8 cellular contexts compared by ENCODE assay signal in the genomic region with DNA sequence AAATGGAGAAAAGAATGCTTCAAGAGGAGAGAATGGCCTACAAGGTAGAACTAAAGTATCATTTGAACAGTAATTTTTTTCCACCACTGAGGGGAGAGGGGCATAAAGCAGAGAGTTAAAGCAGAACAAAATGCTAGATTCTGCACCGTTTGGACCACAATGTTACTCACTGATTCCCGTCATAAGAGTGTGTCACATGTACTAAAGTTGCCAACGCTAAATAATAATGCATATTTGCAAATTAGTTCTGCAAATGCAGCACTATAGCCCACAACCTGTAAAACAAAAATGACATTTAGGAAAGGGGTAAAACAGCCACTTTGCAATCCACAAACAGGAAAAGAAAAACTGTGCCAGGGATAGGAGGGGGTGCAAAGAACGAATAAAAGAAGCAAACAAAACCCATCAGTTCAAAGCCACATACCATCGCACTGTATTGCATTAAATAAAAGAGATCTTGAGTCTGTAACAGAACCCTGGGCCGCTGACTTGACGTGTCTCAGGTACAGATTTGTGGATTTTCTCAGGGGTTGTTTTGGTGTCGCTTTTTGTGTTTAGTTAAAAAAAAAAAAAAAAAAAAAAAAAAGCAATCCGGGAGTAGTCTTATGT. TPM values are rescaled to one million over a fixed set of nuclear protein-coding genes. Genes with fewer than 3 reads are reported as not detected.
DNase-seq lines count a peak whose midpoint lies in the region; ATAC-seq and TF ChIP-seq lines count a peak whose summit lies in the region.

No MANE protein-coding gene starts in this region.

- no peak overlapping the region for H3K27ac Mint-ChIP-seq in memory B cell

- peaks cover 51% of the 10 kb centered on the region for H3K4me1 ChIP-seq in A673 (ENCODE audit: insufficient read depth, low read length, poor library complexity, severe bottlenecking)
- no peaks in the 10 kb centered on the region for H3K4me1 ChIP-seq in aorta (ENCODE audit: control insufficient read depth in 1 of 2, insufficient read depth in 2 of 2, low read length in 2 of 2)

- peak overlapping the region; percentile 96 for H3K27ac ChIP-seq in A673 (ENCODE audit: low read depth, low read length, poor library complexity, severe bottlenecking)
- H3K27ac ChIP-seq in aorta (ENCODE audit: low read depth in 1 of 2, low read length in 2 of 2) = peak overlapping the region; percentile 60 to 78

- H3K9me3 ChIP-seq in A673 (ENCODE audit: low read depth, low read length, poor library complexity, severe bottlenecking) = no peaks in the 10 kb centered on the region
- no peaks in the 10 kb centered on the region for H3K9me3 ChIP-seq in aorta (ENCODE audit: control insufficient read depth, low read length)

- no peaks in the 10 kb centered on the region for H3K9me3 Mint-ChIP-seq in memory B cell

- H3K27me3 Mint-ChIP-seq in memory B cell = peaks cover 13% of the 10 kb centered on the region

- H3K4me3 ChIP-seq in A673 (ENCODE audit: low read depth, low read length, poor library complexity, severe bottlenecking) (peak overlapping the region; percentile 60), astrocyte of the cerebellum (ENCODE audit: low read depth, low read length) (peak overlapping the region; percentile 47), aorta (ENCODE audit: low read length in 2 of 2) (peak overlapping the region; percentile 51 to 54)

- no peaks in the 10 kb centered on the region for H3K27me3 ChIP-seq in A673 (replicated peaks; ENCODE audit: insufficient read depth, low read depth, low read length, poor library complexity)
- no peaks in the 10 kb centered on the region for H3K27me3 ChIP-seq in aorta (ENCODE audit: control insufficient read depth in 1 of 2, insufficient read depth in 2 of 2, low read length in 1 of 2)

- intact Hi-C loops in A673 (cut with micrococcal nuclease; ENCODE audit: unreplicated experiment) = loop anchor here (5.0 kb wide), 3 partner anchors 96 to 294 kb away; no protein-coding TSS in a partner anchor
- intact Hi-C loops in aorta (cut with DNase I) = loop anchor here in 1 of 2 donors (2.0 to 5.0 kb wide), 3 partner anchors 31 to 407 kb away; no protein-coding TSS in a partner anchor

- H3K36me3 Mint-ChIP-seq in memory B cell = peaks cover 2% of the 10 kb centered on the region

- in situ Hi-C loops in astrocyte of the cerebellum (cut with HindIII; ENCODE audit: low sequenced_read_pairs) = no loop called here

- CTCF ChIA-PET in A673 (lab: Charles Lee) = interaction anchor here (0.7 kb wide), 1 partner anchor 1224 kb away, joined by 4 read pairs; no protein-coding TSS in a partner anchor

- H3K36me3 ChIP-seq in A673 (ENCODE audit: insufficient read depth, low read length, poor library complexity, severe bottlenecking) (no peaks in the 10 kb centered on the region), aorta (ENCODE audit: control insufficient read depth in 1 of 2, insufficient read depth in 2 of 2, low read length in 1 of 2) (no peaks in the 10 kb centered on the region)

- 1 to 3% methylated on average over 9 of the region's 9 CpGs for WGBS in aorta, 2 donors

- peaks cover 13% of the 10 kb centered on the region for H3K4me1 Mint-ChIP-seq in memory B cell

- POLR2A ChIA-PET in A673 (lab: Charles Lee; ENCODE audit: low non-redundant PET) = no interaction called here

- peak overlapping the region; percentile 93 for H3K4me3 Mint-ChIP-seq in memory B cell

- ATAC-seq in memory B cell (ENCODE audit: low read depth) (no peak), aorta (ENCODE audit: low FRiP score) (no peak), GM18505 (IDR thresholded peaks at IDR 0.05; ENCODE audit: unreplicated experiment) (no peak), HG03108 (IDR thresholded peaks at IDR 0.05; ENCODE audit: unreplicated experiment) (no peak)

- DNase-seq in A673 (ENCODE audit: low spot score) (no peak), HT-29 (ENCODE audit: low spot score) (peak; percentile 41), astrocyte of the cerebellum (ENCODE audit: low read depth) (no peak), memory B cell (ENCODE audit: low spot score in 2 of 2) (no peak), aorta (no peak), germinal center (ENCODE audit: low spot score) (no peak)

- no TSS peak for BruUV-seq in A673 (replicated peaks; lab: Mats Ljungman, UMichigan)

- TF ChIP-seq POLR2A in GM18505 (IDR thresholded peaks at IDR 0.05; ENCODE audit: borderline replicate concordance, extremely low read depth, insufficient read depth, insufficient read length) = no peak

- no peak for TF ChIP-seq CTCF in A673 (conservative IDR thresholded peaks at IDR 0.05; ENCODE audit: low read depth, low read length)
- no peak for TF ChIP-seq CTCF in astrocyte of the cerebellum (IDR thresholded peaks at IDR 0.05; ENCODE audit: low read depth, low read length, missing control alignments)

RNA-seq across cellular contexts. Expression of gene NFIB, which starts 7.7 kb away (rescaled TPM):
- 41.2 and 42.9 TPM in 2 replicates for total RNA-seq in A673 (2021)
- total RNA-seq in HT-29 (2014; rRNA removed; shearing (Covaris generic)) = 13.6 and 29.5 TPM in 2 replicates
- total RNA-seq in aorta = 100 to 1,000 TPM; 160 to 278 TPM
- polyA plus RNA-seq in aorta = 10 to 100 TPM; 10.8 to 17.6 TPM
